In the genomic region with DNA sequence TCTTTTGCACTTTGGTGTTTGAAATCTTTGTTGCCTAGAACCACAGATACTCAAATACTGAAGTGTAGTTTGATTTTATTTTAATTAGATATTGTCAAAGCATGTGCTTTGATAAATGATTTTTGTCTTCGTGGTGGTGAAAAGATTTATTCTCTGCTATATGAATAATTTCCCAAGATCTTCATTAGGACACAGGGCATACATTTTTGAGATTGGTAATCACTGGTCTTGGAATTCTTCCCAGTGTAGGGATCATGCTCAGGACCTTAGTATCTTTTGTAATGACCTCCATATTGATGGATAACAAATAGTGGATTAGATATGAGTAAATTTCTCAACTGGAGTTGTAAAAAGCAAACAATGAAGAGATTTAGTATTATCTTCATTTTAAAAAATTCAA, we compare ENCODE assay signal across 12 cellular contexts.
"Had no signal": no experiment of that assay in that cellular context is flagged by ENCODE, and none has a peak within 500 bp of the region (broad histone marks: within the 10 kb centered on the region; RNA-seq: fewer than 3 reads in every experiment).

No MANE protein-coding gene starts in this region.

- ATAC-seq: heart left ventricle; sciatic nerve; stimulated activated naive CD8-positive, alpha-beta T cell treated with anti-CD3 and anti-CD28 coated beads, Interleukin-15, amount 100 ng/mL, for 72 hours had no signal

- DNase-seq: activated CD4-positive, alpha-beta T cell treated with anti-CD3 and anti-CD28 coated beads, Interleukin-2, amount 50 U/mL, for 1 hour; activated naive CD4-positive, alpha-beta T cell; erythroblast; foreskin melanocyte; heart left ventricle; islet precursor cell; midbrain; ovary; spleen; stimulated activated naive CD8-positive, alpha-beta T cell treated with anti-CD3 and anti-CD28 coated beads, Interleukin-15, amount 100 ng/mL, for 72 hours; upper lobe of left lung had no signal
